In genomic region chrX:150361070-150361776, GRCh38 we compare ENCODE assay signal across 9 cellular contexts. TPM values are rescaled to one million over a fixed set of nuclear protein-coding genes. Genes with fewer than 3 reads are reported as not detected.
DNase-seq lines count a peak whose midpoint lies in the region; ATAC-seq, FAIRE-seq and TF ChIP-seq lines count a peak whose summit lies in the region.
"Had no signal": no experiment of that assay in that cellular context is flagged by ENCODE, and none has a peak within 500 bp of the region (broad histone marks: within the 10 kb centered on the region; RNA-seq: fewer than 3 reads in every experiment).

No MANE protein-coding gene starts in this region.

- peak; percentile 76 for DNase-seq in activated effector memory CD4-positive, alpha-beta T cell treated with anti-CD3 and anti-CD28 coated beads, Interleukin-2, amount 50 U/mL, for 16 hours
- DNase-seq in activated effector memory CD4-positive, alpha-beta T cell treated with Interleukin-2 at 50 U/mL for 16 hours = no peak
- no peak for DNase-seq in adipocyte (ENCODE audit: low read depth)
- DNase-seq in kidney = peak; percentile 73
- DNase-seq in stimulated activated naive CD8-positive, alpha-beta T cell treated with anti-CD3 and anti-CD28 coated beads, Interleukin-15, amount 100 ng/mL, for 72 hours = peak; percentile 36 to 47
- DNase-seq in GF-D8 (lab: John Stamatoyannopoulos, UW) = no peak
- no peak for DNase-seq in BE2C
- DNase-seq in NOMO-1 treated with DMSO at 0.1 percent for 48 hours (lab: John Stamatoyannopoulos, UW; ENCODE audit: unreplicated experiment) = no peak

- H3K9me3 ChIP-seq in adipocyte (ENCODE audit: control insufficient read depth, low read length) = no peaks in the 10 kb centered on the region
- no peaks in the 10 kb centered on the region for H3K9me3 ChIP-seq in kidney (ENCODE audit: control insufficient read depth in 1 of 2, low read length in 2 of 2)
- H3K9me3 ChIP-seq in BE2C = no peaks in the 10 kb centered on the region

- no peak overlapping the region for H3K27ac ChIP-seq in kidney (ENCODE audit: low read depth in 2 of 2, low read length in 2 of 2)

- H3K4me1 Mint-ChIP-seq in stimulated activated naive CD8-positive, alpha-beta T cell treated with anti-CD3 and anti-CD28 coated beads, Interleukin-15, amount 100 ng/mL, for 72 hours = peaks cover 30% of the 10 kb centered on the region

- no peaks in the 10 kb centered on the region for H3K9me3 Mint-ChIP-seq in stimulated activated naive CD8-positive, alpha-beta T cell treated with anti-CD3 and anti-CD28 coated beads, Interleukin-15, amount 100 ng/mL, for 72 hours

- peak overlapping the region in 1 of 2 donors; percentile 65 for H3K27ac Mint-ChIP-seq in stimulated activated naive CD8-positive, alpha-beta T cell treated with anti-CD3 and anti-CD28 coated beads, Interleukin-15, amount 100 ng/mL, for 72 hours

- H3K27me3 ChIP-seq in adipocyte (replicated peaks; ENCODE audit: control insufficient read depth, insufficient read depth, low read length) (peaks cover 14% of the 10 kb centered on the region), BE2C (peaks cover 52% of the 10 kb centered on the region)

- intact Hi-C loops in kidney (cut with DNase I) = loop anchor here (10.0 kb wide), 1 partner anchor 396 kb away; no protein-coding TSS in a partner anchor

- H3K9ac ChIP-seq in adipocyte (ENCODE audit: low read length) (no peak overlapping the region), kidney (ENCODE audit: low read length in 2 of 2) (no peak overlapping the region)

- peak overlapping the region; percentile 93 to 98 for H3K4me3 Mint-ChIP-seq in stimulated activated naive CD8-positive, alpha-beta T cell treated with anti-CD3 and anti-CD28 coated beads, Interleukin-15, amount 100 ng/mL, for 72 hours

- peak overlapping the region; percentile 84 for H3K4me3 ChIP-seq in adipocyte (ENCODE audit: low read length)
- peak overlapping the region; percentile 54 to 55 for H3K4me3 ChIP-seq in kidney (ENCODE audit: low read length in 2 of 2)
- H3K4me3 ChIP-seq in BE2C (ENCODE audit: low read depth, low read length) = no peak overlapping the region

- H3K4me1 ChIP-seq in adipocyte (ENCODE audit: control insufficient read depth, insufficient read depth, low read length) (no peaks in the 10 kb centered on the region), kidney (ENCODE audit: control insufficient read depth in 1 of 2, insufficient read depth in 1 of 2, low read depth in 1 of 2, low read length in 2 of 2) (peaks cover 0 to 2% of the 10 kb centered on the region in 2 donors), BE2C (no peaks in the 10 kb centered on the region)

- no peaks in the 10 kb centered on the region for H3K36me3 ChIP-seq in adipocyte (ENCODE audit: control insufficient read depth, insufficient read depth, low read length, severe bottlenecking)
- H3K36me3 ChIP-seq in kidney (ENCODE audit: control insufficient read depth in 1 of 2, insufficient read depth in 2 of 2, low read length in 2 of 2) = no peaks in the 10 kb centered on the region
- H3K36me3 ChIP-seq in BE2C = no peaks in the 10 kb centered on the region

- peak; percentile 40 for ATAC-seq in stimulated activated naive CD8-positive, alpha-beta T cell treated with anti-CD3 and anti-CD28 coated beads, Interleukin-15, amount 100 ng/mL, for 72 hours

- H3K27me3 Mint-ChIP-seq in stimulated activated naive CD8-positive, alpha-beta T cell treated with anti-CD3 and anti-CD28 coated beads, Interleukin-15, amount 100 ng/mL, for 72 hours = peaks cover 47% of the 10 kb centered on the region

- TF ChIP-seq CTCF in kidney (IDR thresholded peaks at IDR 0.05; ENCODE audit: borderline replicate concordance, extremely low read depth, insufficient read depth) (peak; percentile 3), BE2C (IDR thresholded peaks at IDR 0.05; ENCODE audit: low read depth, low read length) (no peak)

- no peak for FAIRE-seq in kidney (lab: Jason Lieb, UNC)
- FAIRE-seq: G401.6 had no signal

RNA-seq across cellular contexts. Expression of gene MAMLD1, which starts 1.9 kb away (rescaled TPM):
- 6.5 TPM for total RNA-seq in kidney
- 1.4 TPM for polyA plus RNA-seq in kidney (ENCODE audit: insufficient read depth, low read depth, low replicate concordance)
- polyA plus RNA-seq in BE2C (2012; ENCODE audit: insufficient read depth, insufficient read length, low read depth) = not detected

Comparison
In these comparisons a context has a peak if more than half of its experiments do, and no peak if none do; other contexts are left out.
1. DNase-seq: peak in activated effector memory CD4-positive, alpha-beta T cell treated with anti-CD3 and anti-CD28 coated beads, Interleukin-2, amount 50 U/mL, for 16 hours (single experiment), kidney (single experiment) and stimulated activated naive CD8-positive, alpha-beta T cell treated with anti-CD3 and anti-CD28 coated beads, Interleukin-15, amount 100 ng/mL, for 72 hours (2 of 2); none in activated effector memory CD4-positive, alpha-beta T cell treated with Interleukin-2 at 50 U/mL for 16 hours (single experiment), adipocyte (single experiment), GF-D8 (single experiment), BE2C (single experiment) and NOMO-1 treated with DMSO at 0.1 percent for 48 hours (single experiment).